ENCODE assay signal across 8 cellular contexts in genomic region chr15:69478259-69478687, GRCh38. TPM values are rescaled to one million over a fixed set of nuclear protein-coding genes. Genes with fewer than 3 reads are reported as not detected.
DNase-seq lines count a peak whose midpoint lies in the region; ATAC-seq, FAIRE-seq and TF ChIP-seq lines count a peak whose summit lies in the region.

No MANE protein-coding gene starts in this region.

- H3K36me3 ChIP-seq in ovary: no peaks in the 10 kb centered on the region

- peak in 2 of 3 donors; percentile 39 to 41 for TF ChIP-seq CTCF in ovary (IDR thresholded peaks at IDR 0.05)

- intact Hi-C loops in ovary (cut with DNase I): loop anchor here (2.0 to 10.0 kb wide), 6 partner anchors 587 to 1011 kb away; no protein-coding TSS in a partner anchor

- no peaks in the 10 kb centered on the region for H3K4me1 ChIP-seq in ovary (ENCODE audit: insufficient read depth)

- H3K27ac ChIP-seq in ovary: no peak overlapping the region

- TF ChIP-seq POLR2A in ovary (IDR thresholded peaks at IDR 0.05): no peak

- no peak for FAIRE-seq in frontal cortex (lab: Jason Lieb, UNC)

- peak; percentile 69 for DNase-seq in AG20443 (ENCODE audit: low spot score)
- DNase-seq in GM19240 (ENCODE audit: insufficient read length, low spot score): peak; percentile 51
- DNase-seq in NCI-H524 (lab: John Stamatoyannopoulos, UW): peak; percentile 86 to 95
- peak; percentile 36 for DNase-seq in activated T-cell treated with anti-CD3 and anti-CD28 coated beads for 4 hours
- peak; percentile 41 to 66 for DNase-seq in frontal cortex (ENCODE audit: low spot score in 2 of 2)
- DNase-seq in ovary: peak; percentile 36 to 69 (median 61)

- H3K9me3 ChIP-seq in ovary: no peaks in the 10 kb centered on the region

- WGBS in ovary, 3 donors: 26 to 28% (median 27%) methylated on average over 12 of the region's 12 CpGs

- H3K4me3 ChIP-seq in ovary: no peak overlapping the region

- ATAC-seq in HG03135 (IDR thresholded peaks at IDR 0.05; ENCODE audit: unreplicated experiment): no peak
- no peak for ATAC-seq in HG02885 (IDR thresholded peaks at IDR 0.05; ENCODE audit: poor library complexity, unreplicated experiment)

- no peak for TF ChIP-seq EP300 in ovary (IDR thresholded peaks at IDR 0.05)

- H3K27me3 ChIP-seq in ovary: no peaks in the 10 kb centered on the region

RNA-seq across cellular contexts. Expression of gene RPLP1, which starts 25.7 kb away (rescaled TPM):
- 27.3 TPM for total RNA-seq in frontal cortex
- total RNA-seq in ovary: 1,000 to 10,000 TPM; 1,153 to 3,255 (median 2,526) TPM
- polyA plus RNA-seq in ovary: 1,000 to 10,000 TPM in 1 of 2 donors, 100 to 1,000 TPM in 1; 175 to 2,320 TPM

Comparison
In these comparisons a context has a peak if more than half of its experiments do, and no peak if none do; other contexts are left out.
1. DNase-seq: peak in every context shown above with its lines; median percentile 90 in NCI-H524; 69 in AG20443; 61 in ovary; 54 in frontal cortex; 51 in GM19240; 36 in activated T-cell treated with anti-CD3 and anti-CD28 coated beads for 4 hours.
2. RNA of gene RPLP1, which starts 25.7 kb away (total RNA-seq): 1,153 to 3,255 TPM in ovary; 27.3 TPM in frontal cortex (single experiment); every median in the first group is over 10 times any median in the second.